Comparison of ENCODE assay signal across 20 cellular contexts in genomic region chrX:153517421-153517820, GRCh38. TPM values are rescaled to one million over a fixed set of nuclear protein-coding genes. Genes with fewer than 3 reads are reported as not detected.
DNase-seq lines count a peak whose midpoint lies in the region; ATAC-seq, FAIRE-seq and TF ChIP-seq lines count a peak whose summit lies in the region.
"Had no signal": no experiment of that assay in that cellular context is flagged by ENCODE, and none has a peak within 500 bp of the region (broad histone marks: within the 10 kb centered on the region; RNA-seq: fewer than 3 reads in every experiment).

TSS of gene ATP2B3 (plus strand) at chrX:153517642. CDS start at chrX:153536248, 18,606 bp downstream.

- H3K9me3 Mint-ChIP-seq in memory B cell: no peaks in the 10 kb centered on the region
- H3K9me3 Mint-ChIP-seq: activated T-cell treated with anti-CD3 and anti-CD28 coated beads, Interleukin-2, amount 50 U/mL, for 4 hours had no signal

- no peaks in the 10 kb centered on the region for H3K36me3 ChIP-seq in adrenal gland (replicated peaks in 1 of 2)
- H3K36me3 ChIP-seq: sigmoid colon, suprapubic skin had no signal

- intact Hi-C loops in adrenal gland (cut with DNase I): no loop called here

- no peaks in the 10 kb centered on the region for H3K36me3 Mint-ChIP-seq in memory B cell
- H3K36me3 Mint-ChIP-seq: CD4-positive, CD25-positive, alpha-beta regulatory T cell had no signal

- TF ChIP-seq POLR2A in adrenal gland (IDR thresholded peaks at IDR 0.05): no peak

- H3K27ac ChIP-seq in adrenal gland: no peak within 1 kb of the TSS
- H3K27ac ChIP-seq: sigmoid colon, suprapubic skin had no signal

- H3K27me3 Mint-ChIP-seq in memory B cell: peaks cover 15% of the 10 kb centered on the region

- H3K9me3 ChIP-seq in adrenal gland (replicated peaks in 1 of 3): no peaks in the 10 kb centered on the region
- H3K9me3 ChIP-seq: sigmoid colon, suprapubic skin had no signal

- no peak within 1 kb of the TSS for H3K27ac Mint-ChIP-seq in memory B cell

- H3K4me1 Mint-ChIP-seq in memory B cell: peaks cover 5% of the 10 kb centered on the region

- no peak for TF ChIP-seq CTCF in D721Med (IDR thresholded peaks at IDR 0.05; ENCODE audit: insufficient read depth, missing control alignments)
- no peak for TF ChIP-seq CTCF in adrenal gland (IDR thresholded peaks at IDR 0.05)

- no peaks in the 10 kb centered on the region for H3K4me1 ChIP-seq in adrenal gland (replicated peaks in 1 of 2)

- FAIRE-seq in D721Med (lab: Jason Lieb, UNC): no peak
- FAIRE-seq: endothelial cell of umbilical vein had no signal

- H3K4me3 ChIP-seq in adrenal gland: peak within 1 kb of the TSS in 1 of 4 donors; percentile 32
- H3K4me3 ChIP-seq: sigmoid colon, suprapubic skin had no signal

- peak within 1 kb of the TSS; percentile 24 for H3K4me3 Mint-ChIP-seq in memory B cell
- H3K4me3 Mint-ChIP-seq: activated T-cell treated with anti-CD3 and anti-CD28 coated beads, Interleukin-2, amount 50 U/mL, for 4 hours had no signal

- ATAC-seq in memory B cell (ENCODE audit: low read depth): no peak
- ATAC-seq in GM19351 (IDR thresholded peaks at IDR 0.05; ENCODE audit: unreplicated experiment): no peak
- ATAC-seq in HG02885 (IDR thresholded peaks at IDR 0.05; ENCODE audit: poor library complexity, unreplicated experiment): no peak
- ATAC-seq: activated T-cell treated with anti-CD3 and anti-CD28 coated beads, Interleukin-2, amount 50 U/mL, for 4 hours had no signal

- 1 to 24% methylated on average over 14 to 39 of the region's 50 CpGs; no CpG with 5 or more reads in 2 of the 4 donors for WGBS in adrenal gland, 4 donors

- DNase-seq in NCI-H1105 (lab: John Stamatoyannopoulos, UW) (peak; percentile 55), NCI-H1105 treated with DMSO at 0.1 percent for 48 hours (lab: John Stamatoyannopoulos, UW) (no peak), D721Med (ENCODE audit: insufficient read length, low spot score) (peak; percentile 60), adrenal gland (no peak), memory B cell (ENCODE audit: low spot score in 2 of 2) (no peak), A172 (ENCODE audit: low spot score) (no peak)
- DNase-seq: 8988T; activated CD4-positive, alpha-beta T cell treated with anti-CD3 and anti-CD28 coated beads, Interleukin-2, amount 50 U/mL, for 1 hour; activated T-cell treated with anti-CD3 and anti-CD28 coated beads, Interleukin-2, amount 50 U/mL, for 4 hours; CD4-positive, CD25-positive, alpha-beta regulatory T cell; foreskin melanocyte; NCI-H2029 treated with DMSO at 0.1 percent for 48 hours; occipital lobe; SHP77; sigmoid colon had no signal

- peaks cover 46% of the 10 kb centered on the region for H3K27me3 ChIP-seq in adrenal gland

RNA-seq across cellular contexts. Expression of gene ATP2B3, which starts in this region (rescaled TPM):
- 10 to 100 TPM; 11.5 to 46.4 (median 20.6) TPM for total RNA-seq in adrenal gland
- 10 to 100 TPM in 2 of 3 donors, 1 to 10 TPM in 1; 9.8 to 15.3 (median 13.6) TPM for polyA plus RNA-seq in adrenal gland
- total RNA-seq in A172 (2014; rRNA removed; shearing (Covaris generic)): not detected in 2 replicates
- total RNA-seq: CD4-positive, CD25-positive, alpha-beta regulatory T cell; Daoy; suprapubic skin had no signal
- polyA plus RNA-seq: CD4-positive, CD25-positive, alpha-beta regulatory T cell had no signal

Comparison
In these comparisons a context has a peak if more than half of its experiments do, and no peak if none do; other contexts are left out.
1. RNA of gene ATP2B3 (total RNA-seq): 11.5 to 46.4 TPM in adrenal gland; not detected in A172; every median in the first group is over 10 times any median in the second.
2. DNase-seq: peak in NCI-H1105 (single experiment) and D721Med (single experiment); none in NCI-H1105 treated with DMSO at 0.1 percent for 48 hours (single experiment), adrenal gland (0 of 7), memory B cell (0 of 2) and A172 (single experiment).